10 cellular contexts compared by ENCODE assay signal in genomic region chr14:101849125-101849524, GRCh38.
DNase-seq lines count a peak whose midpoint lies in the region; ATAC-seq and TF ChIP-seq lines count a peak whose summit lies in the region.
"Had no signal": no experiment of that assay in that cellular context is flagged by ENCODE, and none has a peak within 500 bp of the region (broad histone marks: within the 10 kb centered on the region; RNA-seq: fewer than 3 reads in every experiment).

No MANE protein-coding gene starts in this region.

- H3K27ac ChIP-seq in CD8-positive, alpha-beta T cell (ENCODE audit: low read depth, low read length): no peak overlapping the region
- H3K27ac ChIP-seq in SJCRH30: no peak overlapping the region
- H3K27ac ChIP-seq: ascending aorta, VCaP had no signal

- no peaks in the 10 kb centered on the region for H3K27me3 Mint-ChIP-seq in CD8-positive, alpha-beta T cell (ENCODE audit: low read depth)
- no peaks in the 10 kb centered on the region for H3K27me3 Mint-ChIP-seq in activated T-helper 2 cell treated with anti-CD3 and anti-CD28 coated beads, Interferon-gamma antibody, Interleukin-2, Interleukin-4, amounts not matched to agents 10 μg/mL and 5 μg/mL and 100 μg/mL, durations not matched to agents 14 hours and 24 hours and 36 hours (ENCODE audit: low read depth)

- H3K27ac Mint-ChIP-seq in CD8-positive, alpha-beta T cell: peak overlapping the region; percentile 93
- H3K27ac Mint-ChIP-seq in activated T-helper 2 cell treated with anti-CD3 and anti-CD28 coated beads, Interferon-gamma antibody, Interleukin-2, Interleukin-4, amounts not matched to agents 10 μg/mL and 5 μg/mL and 100 μg/mL, durations not matched to agents 14 hours and 24 hours and 36 hours: peak overlapping the region; percentile 3

- peaks cover 9% of the 10 kb centered on the region for H3K36me3 ChIP-seq in CD8-positive, alpha-beta T cell (ENCODE audit: insufficient read depth, low read length)
- H3K36me3 ChIP-seq in SJCRH30: peaks cover 3% of the 10 kb centered on the region; the same call in 1 of the 2 replicates

- intact Hi-C loops in CD8-positive, alpha-beta T cell (cut with DNase I, micrococcal nuclease): no loop called here
- intact Hi-C loops in activated T-helper 2 cell treated with anti-CD3 and anti-CD28 coated beads, Interferon-gamma antibody, Interleukin-2, Interleukin-4, amounts not matched to agents 10 μg/mL and 5 μg/mL and 100 μg/mL, durations not matched to agents 14 hours and 24 hours and 36 hours (cut with micrococcal nuclease): no loop called here
- intact Hi-C loops in lower leg skin (cut with DNase I; ENCODE audit: low total_unique reads): no loop called here

- TF ChIP-seq CTCF in CD8-positive, alpha-beta T cell (IDR thresholded peaks at IDR 0.05): no peak
- no peak for TF ChIP-seq CTCF in lower leg skin (IDR thresholded peaks at IDR 0.05)

- ATAC-seq in CD8-positive, alpha-beta T cell: peak; percentile 26
- peak; percentile 80 for ATAC-seq in GM19351 (IDR thresholded peaks at IDR 0.05; ENCODE audit: unreplicated experiment)
- peak; percentile 81 for ATAC-seq in HG03064 (IDR thresholded peaks at IDR 0.05; ENCODE audit: low read depth, unreplicated experiment)

- WGBS in lower leg skin, 2 donors: 53 to 57% methylated on average over 10 of the region's 10 CpGs

- TF ChIP-seq POLR2A in lower leg skin (IDR thresholded peaks at IDR 0.05): no peak

- POLR2A ChIA-PET in CD8-positive, alpha-beta T cell (lab: Charles Lee): no interaction called here

- H3K9me3 Mint-ChIP-seq in CD8-positive, alpha-beta T cell: no peaks in the 10 kb centered on the region
- H3K9me3 Mint-ChIP-seq in activated T-helper 2 cell treated with anti-CD3 and anti-CD28 coated beads, Interferon-gamma antibody, Interleukin-2, Interleukin-4, amounts not matched to agents 10 μg/mL and 5 μg/mL and 100 μg/mL, durations not matched to agents 14 hours and 24 hours and 36 hours: no peaks in the 10 kb centered on the region

- H3K36me3 Mint-ChIP-seq in CD8-positive, alpha-beta T cell: peaks cover 51% of the 10 kb centered on the region
- peaks cover 56% of the 10 kb centered on the region for H3K36me3 Mint-ChIP-seq in activated T-helper 2 cell treated with anti-CD3 and anti-CD28 coated beads, Interferon-gamma antibody, Interleukin-2, Interleukin-4, amounts not matched to agents 10 μg/mL and 5 μg/mL and 100 μg/mL, durations not matched to agents 14 hours and 24 hours and 36 hours (ENCODE audit: low read depth)

- H3K4me1 Mint-ChIP-seq in CD8-positive, alpha-beta T cell (ENCODE audit: low read depth): peaks cover 90% of the 10 kb centered on the region
- H3K4me1 Mint-ChIP-seq in activated T-helper 2 cell treated with anti-CD3 and anti-CD28 coated beads, Interferon-gamma antibody, Interleukin-2, Interleukin-4, amounts not matched to agents 10 μg/mL and 5 μg/mL and 100 μg/mL, durations not matched to agents 14 hours and 24 hours and 36 hours (ENCODE audit: low read depth): peaks cover 68% of the 10 kb centered on the region

- no peak overlapping the region for H3K4me3 ChIP-seq in CD8-positive, alpha-beta T cell (ENCODE audit: low read depth, low read length)
- H3K4me3 ChIP-seq in lower leg skin (ENCODE audit: low read depth, poor library complexity, severe bottlenecking) (no peak overlapping the region), SJCRH30 (no peak overlapping the region)
- H3K4me3 ChIP-seq: ascending aorta had no signal

- H3K27me3 ChIP-seq in CD8-positive, alpha-beta T cell (ENCODE audit: insufficient read depth, low read length): no peaks in the 10 kb centered on the region
- no peaks in the 10 kb centered on the region for H3K27me3 ChIP-seq in SJCRH30
- H3K27me3 ChIP-seq: ascending aorta had no signal

- H3K4me1 ChIP-seq in CD8-positive, alpha-beta T cell (ENCODE audit: insufficient read depth, low read length): peaks cover 69% of the 10 kb centered on the region
- no peaks in the 10 kb centered on the region for H3K4me1 ChIP-seq in SJCRH30
- H3K4me1 ChIP-seq: ascending aorta had no signal

- no peak overlapping the region for H3K4me3 Mint-ChIP-seq in CD8-positive, alpha-beta T cell
- no peak overlapping the region for H3K4me3 Mint-ChIP-seq in activated T-helper 2 cell treated with anti-CD3 and anti-CD28 coated beads, Interferon-gamma antibody, Interleukin-2, Interleukin-4, amounts not matched to agents 10 μg/mL and 5 μg/mL and 100 μg/mL, durations not matched to agents 14 hours and 24 hours and 36 hours (ENCODE audit: low read depth)

- no peaks in the 10 kb centered on the region for H3K9me3 ChIP-seq in CD8-positive, alpha-beta T cell (ENCODE audit: low read length)
- H3K9me3 ChIP-seq in SJCRH30 (replicated peaks): no peaks in the 10 kb centered on the region
- H3K9me3 ChIP-seq: ascending aorta had no signal

- DNase-seq in CD8-positive, alpha-beta T cell: no peak
- no peak for DNase-seq in activated T-helper 2 cell treated with anti-CD3 and anti-CD28 coated beads, Interferon-gamma antibody, Interleukin-2, Interleukin-4, amounts not matched to agents 10 μg/mL and 5 μg/mL and 100 μg/mL, durations not matched to agents 14 hours and 24 hours and 36 hours (ENCODE audit: low spot score)
- no peak for DNase-seq in GM19240 (ENCODE audit: insufficient read length, low spot score)
- DNase-seq in cerebellar nuclear complex (lab: John Stamatoyannopoulos, UW): no peak
- no peak for DNase-seq in lower leg skin (ENCODE audit: low spot score in 2 of 2)
- DNase-seq in SJCRH30: no peak

- CTCF ChIA-PET in CD8-positive, alpha-beta T cell (lab: Charles Lee): interaction anchor here (1.9 to 2.6 kb wide), 2 partner anchors 78 to 142 kb away, joined by 6 to 12 read pairs; no protein-coding TSS in a partner anchor

Comparison
In these comparisons a context has a peak if more than half of its experiments do, and no peak if none do; other contexts are left out.
1. ATAC-seq: peak in every context shown above with its lines; median percentile 81 in HG03064; 80 in GM19351; 26 in CD8-positive, alpha-beta T cell.